Comparison of ENCODE assay signal across 19 cellular contexts in genomic region chr16:68575082-68575481, GRCh38. TPM values are rescaled to one million over a fixed set of nuclear protein-coding genes. Genes with fewer than 3 reads are reported as not detected.
A peak's percentile ranks its signal among the peaks of the same experiment; 100 is the strongest.
DNase-seq lines count a peak whose midpoint lies in the region; TF ChIP-seq lines count a peak whose summit lies in the region.
"Had no signal": no experiment of that assay in that cellular context is flagged by ENCODE, and none has a peak within 500 bp of the region (broad histone marks: within the 10 kb centered on the region; RNA-seq: fewer than 3 reads in every experiment).

No MANE protein-coding gene starts in this region.

- no peaks in the 10 kb centered on the region for H4K20me1 ChIP-seq in mammary epithelial cell (ENCODE audit: insufficient read depth, low read length)

- H3K79me2 ChIP-seq in mammary epithelial cell (ENCODE audit: insufficient read depth, low read length): no peaks in the 10 kb centered on the region
- no peaks in the 10 kb centered on the region for H3K79me2 ChIP-seq in trophoblast cell (ENCODE audit: control insufficient read depth, insufficient read depth, low read length, poor library complexity)

- H3K9me3 Mint-ChIP-seq in CD4-positive, alpha-beta memory T cell: peaks cover 0 to 94% (median 82%) of the 10 kb centered on the region in 8 donors

- no peak overlapping the region for H2BK120ac ChIP-seq in trophoblast cell (ENCODE audit: insufficient read depth, low read length, poor library complexity)

- in situ Hi-C loops in mammary epithelial cell (cut with MboI; ENCODE audit: low sequenced_read_pairs in 2 of 2): no loop called here

- H3K4me2 ChIP-seq in mammary epithelial cell (ENCODE audit: insufficient read depth, low read depth, low read length): peak overlapping the region; percentile 11
- no peak overlapping the region for H3K4me2 ChIP-seq in trophoblast cell (ENCODE audit: low read length)
- H3K4me2 ChIP-seq: A549 had no signal

- no peaks in the 10 kb centered on the region for H3K27me3 Mint-ChIP-seq in CD4-positive, alpha-beta memory T cell
- H3K27me3 Mint-ChIP-seq: CD4-positive, alpha-beta T cell had no signal

- H3K4me1 Mint-ChIP-seq in CD4-positive, alpha-beta memory T cell: no peaks in the 10 kb centered on the region

- H3K23ac ChIP-seq in trophoblast cell (ENCODE audit: low read length): no peak overlapping the region

- no peak overlapping the region for H4K91ac ChIP-seq in trophoblast cell (ENCODE audit: low read depth, low read length)

- H2AFZ ChIP-seq in mammary epithelial cell (ENCODE audit: low read depth, low read length) (no peak overlapping the region), trophoblast cell (ENCODE audit: insufficient read depth, low read length, poor library complexity) (no peak overlapping the region)

- H3K79me1 ChIP-seq in trophoblast cell (ENCODE audit: low read length): no peaks in the 10 kb centered on the region

- H3K4ac ChIP-seq in trophoblast cell (ENCODE audit: low read depth, low read length): no peak overlapping the region

- no peak overlapping the region for H3K18ac ChIP-seq in trophoblast cell (ENCODE audit: low read length)

- CTCF ChIA-PET in mammary epithelial cell (lab: Charles Lee; ENCODE audit: low non-redundant PET): no interaction called here
- CTCF ChIA-PET in CD4-positive, alpha-beta memory T cell (lab: Charles Lee; ENCODE audit: partially characterized antibody): interaction anchor here (1.2 to 3.2 kb wide), 3 partner anchors 15 to 54 kb away, joined by 3 to 14 read pairs (median 4); no protein-coding TSS in a partner anchor

- no peak overlapping the region for H2BK12ac ChIP-seq in trophoblast cell (ENCODE audit: low read length)

- 11% methylated on average over 3 of the region's 3 CpGs for whole genome bisulfite sequencing in mammary epithelial cell (ENCODE audit: low coverage, missing lambda C conversion rate)
- WGBS in trophoblast cell (ENCODE audit: extremely low coverage, insufficient coverage, insufficient read length): no CpG with 5 or more reads among the region's 3 CpGs

- no peak overlapping the region for H2AK5ac ChIP-seq in trophoblast cell (ENCODE audit: low read length)

- POLR2A ChIA-PET in CD4-positive, alpha-beta memory T cell (lab: Charles Lee; ENCODE audit: partially characterized antibody): no interaction called here

- H3K9me3 ChIP-seq in mammary epithelial cell (replicated peaks; ENCODE audit: insufficient read depth, low read length) (peaks cover 42% of the 10 kb centered on the region), trophoblast cell (ENCODE audit: insufficient read depth, low read depth, low read length) (peaks cover 13% of the 10 kb centered on the region)
- H3K9me3 ChIP-seq in CD4-positive, alpha-beta memory T cell (ENCODE audit: control insufficient read depth in 1 of 2, low read length in 2 of 2): peaks cover 0 to 47% of the 10 kb centered on the region in 2 donors

- no peak overlapping the region for H3K27ac ChIP-seq in mammary epithelial cell (ENCODE audit: insufficient read depth, low read depth, low read length)
- H3K27ac ChIP-seq in epithelial cell of prostate: peak overlapping the region; percentile 74
- H3K27ac ChIP-seq in trophoblast cell (ENCODE audit: low read depth, low read length): no peak overlapping the region
- no peak overlapping the region for H3K27ac ChIP-seq in CD4-positive, alpha-beta memory T cell (ENCODE audit: low read depth, low read length)
- H3K27ac ChIP-seq: 22Rv1, A549, C4-2B had no signal

- H3K27ac Mint-ChIP-seq in CD4-positive, alpha-beta memory T cell: no peak overlapping the region
- H3K27ac Mint-ChIP-seq: CD4-positive, alpha-beta T cell had no signal

- no peak overlapping the region for H2BK5ac ChIP-seq in trophoblast cell (ENCODE audit: low read depth, low read length, poor library complexity)

- H3K27me3 ChIP-seq in mammary epithelial cell (ENCODE audit: insufficient read depth, low read length) (no peaks in the 10 kb centered on the region), trophoblast cell (ENCODE audit: insufficient read depth, low read length) (no peaks in the 10 kb centered on the region)
- no peaks in the 10 kb centered on the region for H3K27me3 ChIP-seq in CD4-positive, alpha-beta memory T cell (ENCODE audit: insufficient read depth, low read length)

- H3K4me1 ChIP-seq in mammary epithelial cell (ENCODE audit: insufficient read depth, low read length) (peaks cover 4% of the 10 kb centered on the region), trophoblast cell (ENCODE audit: control insufficient read depth in 1 of 2, insufficient read depth in 2 of 2, low read length in 2 of 2) (no peaks in the 10 kb centered on the region)
- H3K4me1 ChIP-seq in CD4-positive, alpha-beta memory T cell (ENCODE audit: insufficient read depth, low read length): no peaks in the 10 kb centered on the region
- H3K4me1 ChIP-seq: A549 had no signal

- intact Hi-C loops in mammary epithelial cell (cut with micrococcal nuclease): no loop called here
- intact Hi-C loops in CD4-positive, alpha-beta memory T cell (cut with micrococcal nuclease): no loop called here

- H3K9ac ChIP-seq in mammary epithelial cell (ENCODE audit: insufficient read depth, low read length) (no peak overlapping the region), trophoblast cell (ENCODE audit: low read length) (no peak overlapping the region)

- TF ChIP-seq CTCF in mammary epithelial cell (conservative IDR thresholded peaks at IDR 0.05 in 1 of 2, IDR thresholded peaks at IDR 0.05 in 1 of 2; ENCODE audit: extremely low read depth in 1 of 2, insufficient read depth in 1 of 2, low read depth in 1 of 2, low read length in 2 of 2): no peak

- no peak overlapping the region for H3K14ac ChIP-seq in trophoblast cell (ENCODE audit: low read length)

- DNase-seq in DMS 273 (lab: John Stamatoyannopoulos, UW; ENCODE audit: unreplicated experiment): peak; percentile 9
- no peak for DNase-seq in DMS 273 treated with DMSO at 0.1 percent for 48 hours (lab: John Stamatoyannopoulos, UW)
- peak; percentile 61 for DNase-seq in mammary epithelial cell
- no peak for DNase-seq in epithelial cell of prostate (ENCODE audit: low read depth, low spot score)
- peak; percentile 33 to 35 for DNase-seq in trophoblast cell
- DNase-seq in NCI-H524 treated with DMSO at 0.1 percent for 48 hours (lab: John Stamatoyannopoulos, UW): no peak
- no peak for DNase-seq in OCI-M1 (lab: John Stamatoyannopoulos, UW)
- DNase-seq in CD4-positive, alpha-beta memory T cell: no peak
- DNase-seq: AML-193; CD4-positive, alpha-beta T cell; DMS53; DND-41; EL; HCEC 1CT; IMR-90 had no signal

- BruUV-seq in mammary epithelial cell (replicated peaks; lab: Mats Ljungman, UMichigan): no TSS peak

- no peak overlapping the region for H3K4me3 ChIP-seq in mammary epithelial cell (replicated peaks in 1 of 3; ENCODE audit: insufficient read depth in 1 of 3, low read depth in 2 of 3, low read length in 3 of 3)
- H3K4me3 ChIP-seq in trophoblast cell (ENCODE audit: low read depth, low read length): no peak overlapping the region
- no peak overlapping the region for H3K4me3 ChIP-seq in CD4-positive, alpha-beta memory T cell (ENCODE audit: low read length in 2 of 2)
- H3K4me3 ChIP-seq: A549, GM12878 had no signal

- dilution Hi-C loops in mammary epithelial cell (cut with HindIII; ENCODE audit: low sequenced_read_pairs): loop anchor here (5.0 to 10.0 kb wide), 3 partner anchors 38 to 92 kb away; partner anchors contain the start of gene ZFP90

- no peak overlapping the region for H4K12ac ChIP-seq in trophoblast cell (ENCODE audit: low read depth, low read length)

- H4K8ac ChIP-seq in trophoblast cell (ENCODE audit: low read depth, low read length): no peak overlapping the region

- peaks cover 44 to 52% of the 10 kb centered on the region in 2 donors for H3K36me3 Mint-ChIP-seq in CD4-positive, alpha-beta memory T cell

- H3K4me3 Mint-ChIP-seq in CD4-positive, alpha-beta memory T cell: no peak overlapping the region
- H3K4me3 Mint-ChIP-seq: CD4-positive, alpha-beta T cell had no signal

- no peaks in the 10 kb centered on the region for H3K36me3 ChIP-seq in mammary epithelial cell (ENCODE audit: insufficient read depth, low read length)
- no peaks in the 10 kb centered on the region for H3K36me3 ChIP-seq in trophoblast cell (ENCODE audit: control insufficient read depth in 1 of 2, insufficient read depth in 2 of 2, low read length in 2 of 2)
- H3K36me3 ChIP-seq in CD4-positive, alpha-beta memory T cell (ENCODE audit: insufficient read depth, low read length): no peaks in the 10 kb centered on the region

RNA-seq across cellular contexts. Expression of gene ZFP90, which starts 36.0 kb away (rescaled TPM):
- 10 to 100 TPM; 26.8 to 43.0 TPM for total RNA-seq in mammary epithelial cell
- 13.5 TPM for polyA plus RNA-seq in mammary epithelial cell
- polyA minus RNA-seq in mammary epithelial cell: 13.7 TPM
- polyA plus RNA-seq in trophoblast cell (2013): 13.5 and 14.6 TPM in 2 replicates
- 10 to 100 TPM; 53.6 to 55.3 TPM for total RNA-seq in CD4-positive, alpha-beta memory T cell
- 10 to 100 TPM; 20.2 to 26.4 TPM for polyA plus RNA-seq in CD4-positive, alpha-beta memory T cell

Comparison
In these comparisons a context has a peak if more than half of its experiments do, and no peak if none do; other contexts are left out.
1. DNase-seq: peak in DMS 273 (single experiment), mammary epithelial cell (single experiment) and trophoblast cell (2 of 2); none in DMS 273 treated with DMSO at 0.1 percent for 48 hours (single experiment), epithelial cell of prostate (single experiment), NCI-H524 treated with DMSO at 0.1 percent for 48 hours (single experiment), OCI-M1 (single experiment) and CD4-positive, alpha-beta memory T cell (0 of 5).